Comparison of ENCODE assay signal across 25 cellular contexts in genomic region chr5:54608423-54609085, GRCh38.
A peak's percentile ranks its signal among the peaks of the same experiment; 100 is the strongest.
DNase-seq lines count a peak whose midpoint lies in the region; ATAC-seq and TF ChIP-seq lines count a peak whose summit lies in the region.
"Had no signal": no experiment of that assay in that cellular context is flagged by ENCODE, and none has a peak within 500 bp of the region (broad histone marks: within the 10 kb centered on the region; RNA-seq: fewer than 3 reads in every experiment).

No MANE protein-coding gene starts in this region.

- intact Hi-C loops in CD14-positive monocyte (cut with micrococcal nuclease): no loop called here
- intact Hi-C loops in right lobe of liver (cut with DNase I): no loop called here

- H3K36me3 Mint-ChIP-seq in CD14-positive monocyte (peaks cover 0 to 5% of the 10 kb centered on the region in 2 donors), H9 (ENCODE audit: insufficient read depth in 1 of 3, low read depth in 3 of 3) (peaks cover 0 to 1% (median 0%) of the 10 kb centered on the region in 3 experiments; a peak in 1 of 7 replicates)
- H3K36me3 Mint-ChIP-seq: neural progenitor cell had no signal

- no peak for DNase-seq in CD14-positive monocyte (ENCODE audit: low spot score)
- DNase-seq in MV-4-11 (lab: John Stamatoyannopoulos, UW): peak; percentile 55
- DNase-seq in amniotic epithelial cell (ENCODE audit: low read depth): peak; percentile 84
- no peak for DNase-seq in right lobe of liver
- DNase-seq in epidermal melanocyte (ENCODE audit: insufficient read length, low spot score): no peak
- DNase-seq in H9: no peak
- no peak for DNase-seq in T1000 (lab: John Stamatoyannopoulos, UW)
- DNase-seq: activated CD4-positive, alpha-beta T cell treated with anti-CD3 and anti-CD28 coated beads, Interleukin-2, amount 50 U/mL, for 1 hour; activated naive CD8-positive, alpha-beta T cell treated with anti-CD3 and anti-CD28 coated beads, Interleukin-2, amount 10 ng/mL, durations not matched to agents 7 days and 5 days; C1 segment of cervical spinal cord; DMS 273 treated with DMSO at 0.1 percent for 48 hours; effector CD8-positive, alpha-beta T cell; heart left ventricle; left colon; NCI-H1694 treated with DMSO at 0.1 percent for 48 hours; NCI-H2227 treated with DMSO at 0.1 percent for 48 hours; NCI-H774; PC-9; SHP77 treated with DMSO at 0.1 percent for 48 hours had no signal

- no peak overlapping the region for H2AFZ ChIP-seq in H9 (ENCODE audit: low read length)
- H2AFZ ChIP-seq: neural progenitor cell, PC-9 had no signal

- peak overlapping the region; percentile 83 to 95 (median 89) for H3K27ac Mint-ChIP-seq in CD14-positive monocyte
- no peak overlapping the region for H3K27ac Mint-ChIP-seq in H9
- H3K27ac Mint-ChIP-seq: activated naive CD8-positive, alpha-beta T cell treated with anti-CD3 and anti-CD28 coated beads, Interleukin-2, amount 10 ng/mL, durations not matched to agents 7 days and 5 days; activated T-helper 1 cell treated with anti-CD3 and anti-CD28 coated beads, Interleukin-12 subunit alpha, Interleukin-12 subunit beta, Interleukin-2, Interleukin-4 antibody, amounts not matched to agents 30 ng/mL and 10 ng/mL and 1 ng/mL, durations not matched to agents 14 hours and 24 hours and 36 hours; neural progenitor cell; progenitor cell of endocrine pancreas; T-helper 1 cell treated with Interleukin-12 subunit alpha and Interleukin-12 subunit beta and Interleukin-4 antibody, amounts not matched to agents 30 μg/mL and 1 μg/mL, for 36 hours had no signal

- H4K91ac ChIP-seq in H9 (ENCODE audit: insufficient read length, low read depth, low read length): no peak overlapping the region

- ATAC-seq in right lobe of liver (peak; percentile 94 to 98 (median 96)), GM19452 (IDR thresholded peaks at IDR 0.05; ENCODE audit: unreplicated experiment) (no peak)
- ATAC-seq: left colon had no signal

- no peaks in the 10 kb centered on the region for H3K27me3 Mint-ChIP-seq in CD14-positive monocyte (ENCODE audit: low read depth in 3 of 3)
- H3K27me3 Mint-ChIP-seq in H9 (ENCODE audit: low read depth): peaks cover 4% of the 10 kb centered on the region
- H3K27me3 Mint-ChIP-seq: activated naive CD8-positive, alpha-beta T cell treated with anti-CD3 and anti-CD28 coated beads, Interleukin-2, amount 10 ng/mL, durations not matched to agents 7 days and 5 days; progenitor cell of endocrine pancreas had no signal

- peak overlapping the region in 1 of 2 donors; percentile 48 for H3K4me3 Mint-ChIP-seq in CD14-positive monocyte
- H3K4me3 Mint-ChIP-seq in H9: no peak overlapping the region
- H3K4me3 Mint-ChIP-seq: activated naive CD8-positive, alpha-beta T cell treated with anti-CD3 and anti-CD28 coated beads, Interleukin-2, amount 10 ng/mL, durations not matched to agents 7 days and 5 days; activated T-helper 1 cell treated with anti-CD3 and anti-CD28 coated beads, Interleukin-12 subunit alpha, Interleukin-12 subunit beta, Interleukin-2, Interleukin-4 antibody, amounts not matched to agents 30 ng/mL and 10 ng/mL and 1 ng/mL, durations not matched to agents 14 hours and 24 hours and 36 hours; neural progenitor cell; T-helper 1 cell treated with Interleukin-12 subunit alpha and Interleukin-12 subunit beta and Interleukin-4 antibody, amounts not matched to agents 30 μg/mL and 1 μg/mL, for 36 hours had no signal

- no peaks in the 10 kb centered on the region for H4K20me1 ChIP-seq in H9 (ENCODE audit: control insufficient read depth, insufficient read depth, insufficient read length)

- peak overlapping the region in 1 of 3 donors; percentile 41 for H3K27ac ChIP-seq in right lobe of liver
- no peak overlapping the region for H3K27ac ChIP-seq in H9 (ENCODE audit: insufficient read length, low read depth, low read length)
- H3K27ac ChIP-seq: heart left ventricle, neural progenitor cell, PC-9, VCaP had no signal

- no peak for TF ChIP-seq POLR2A in right lobe of liver (IDR thresholded peaks at IDR 0.05)

- H4K5ac ChIP-seq in H9 (ENCODE audit: insufficient read length, low read depth, low read length): no peak overlapping the region

- H3K4me3 ChIP-seq in right lobe of liver: no peak overlapping the region
- H3K4me3 ChIP-seq: heart left ventricle, neural progenitor cell, PC-9 had no signal

- no peaks in the 10 kb centered on the region for H3K79me2 ChIP-seq in H9 (ENCODE audit: insufficient read depth, low read length)

- H2BK12ac ChIP-seq in H9 (ENCODE audit: insufficient read length, low read depth, low read length): no peak overlapping the region

- no peaks in the 10 kb centered on the region for H3K79me1 ChIP-seq in H9 (ENCODE audit: insufficient read depth, low read depth, low read length, poor library complexity, severe bottlenecking)

- H2BK5ac ChIP-seq in H9 (ENCODE audit: insufficient read length, low read length): no peak overlapping the region

- no peaks in the 10 kb centered on the region for H3K23me2 ChIP-seq in H9 (ENCODE audit: insufficient read length, low read depth, low read length, poor library complexity, severe bottlenecking)

- H3K14ac ChIP-seq in H9 (ENCODE audit: insufficient read depth, low read length): no peak overlapping the region

- H2BK120ac ChIP-seq in H9 (ENCODE audit: low read depth, low read length, poor library complexity, severe bottlenecking): no peak overlapping the region

- no peaks in the 10 kb centered on the region for H3K36me3 ChIP-seq in right lobe of liver
- H3K36me3 ChIP-seq: heart left ventricle, neural progenitor cell had no signal

- no peak overlapping the region for H3K4me2 ChIP-seq in H9 (ENCODE audit: insufficient read depth, insufficient read length, low read length)
- H3K4me2 ChIP-seq: neural progenitor cell, PC-9 had no signal

- no peak overlapping the region for H3K56ac ChIP-seq in H9 (ENCODE audit: insufficient read length, low read depth, low read length)

- no peak overlapping the region for H3K4ac ChIP-seq in H9 (ENCODE audit: low read depth, low read length)

- H3K4me1 Mint-ChIP-seq in CD14-positive monocyte (peaks cover 67% of the 10 kb centered on the region), H9 (no peaks in the 10 kb centered on the region)

- H3K9ac ChIP-seq in H9 (ENCODE audit: extremely low read depth, insufficient read length, low read length): no peak overlapping the region
- H3K9ac ChIP-seq: neural progenitor cell had no signal

- H4K8ac ChIP-seq in H9 (replicated peaks; ENCODE audit: insufficient read length, low read depth, low read length): no peak overlapping the region

- H3K27me3 ChIP-seq in right lobe of liver (no peaks in the 10 kb centered on the region), H9 (ENCODE audit: insufficient read depth, low read length) (no peaks in the 10 kb centered on the region)
- H3K27me3 ChIP-seq: heart left ventricle, neural progenitor cell had no signal

- H3K18ac ChIP-seq in H9 (ENCODE audit: insufficient read length, low read depth, low read length): no peak overlapping the region

- H3T11ph ChIP-seq in H9 (ENCODE audit: low read length): no peak overlapping the region

- no peak overlapping the region for H3K23ac ChIP-seq in H9 (ENCODE audit: insufficient read length, low read depth, low read length)

- no peak overlapping the region for H2BK20ac ChIP-seq in H9 (ENCODE audit: low read depth, low read length, poor library complexity, severe bottlenecking)

- WGBS in right lobe of liver (ENCODE audit: insufficient coverage, low coverage, low lambda C conversion rate, missing lambda C conversion rate): 50% methylated on average over 3 of the region's 3 CpGs
- WGBS in H9 (ENCODE audit: extremely low coverage, insufficient read length, low lambda C conversion rate): no CpG with 5 or more reads among the region's 3 CpGs

- H2BK15ac ChIP-seq in H9 (ENCODE audit: low read depth, low read length): no peak overlapping the region

- H2AK5ac ChIP-seq in H9 (ENCODE audit: insufficient read length, low read length): no peak overlapping the region

- peaks cover 0 to 7% (median 5%) of the 10 kb centered on the region in 7 donors for H3K9me3 Mint-ChIP-seq in CD14-positive monocyte
- peaks cover 0 to 4% of the 10 kb centered on the region in 2 experiments; a peak in 2 of 5 replicates for H3K9me3 Mint-ChIP-seq in H9
- H3K9me3 Mint-ChIP-seq: neural progenitor cell had no signal

- TF ChIP-seq CTCF in CD14-positive monocyte (IDR thresholded peaks at IDR 0.05): no peak
- TF ChIP-seq CTCF in right lobe of liver (IDR thresholded peaks at IDR 0.05): no peak
- no peak for TF ChIP-seq CTCF in H9 (conservative IDR thresholded peaks at IDR 0.05)

- H3K4me1 ChIP-seq in right lobe of liver: peaks cover 0 to 16% (median 1%) of the 10 kb centered on the region in 4 donors
- no peaks in the 10 kb centered on the region for H3K4me1 ChIP-seq in H9 (ENCODE audit: insufficient read depth, low read length)

- H3K9me3 ChIP-seq in right lobe of liver: no peaks in the 10 kb centered on the region
- H3K9me3 ChIP-seq in H9 (ENCODE audit: control insufficient read depth, low read depth, low read length): no peaks in the 10 kb centered on the region
- H3K9me3 ChIP-seq: heart left ventricle had no signal

Comparison
In these comparisons a context has a peak if more than half of its experiments do, and no peak if none do; other contexts are left out.
1. DNase-seq: peak in MV-4-11 (single experiment) and amniotic epithelial cell (single experiment); none in CD14-positive monocyte (single experiment), right lobe of liver (0 of 3), epidermal melanocyte (single experiment), H9 (single experiment) and T1000 (single experiment).
2. H3K27ac Mint-ChIP-seq: peak in CD14-positive monocyte (7 of 7); none in H9 (0 of 3).